In the genomic region with DNA sequence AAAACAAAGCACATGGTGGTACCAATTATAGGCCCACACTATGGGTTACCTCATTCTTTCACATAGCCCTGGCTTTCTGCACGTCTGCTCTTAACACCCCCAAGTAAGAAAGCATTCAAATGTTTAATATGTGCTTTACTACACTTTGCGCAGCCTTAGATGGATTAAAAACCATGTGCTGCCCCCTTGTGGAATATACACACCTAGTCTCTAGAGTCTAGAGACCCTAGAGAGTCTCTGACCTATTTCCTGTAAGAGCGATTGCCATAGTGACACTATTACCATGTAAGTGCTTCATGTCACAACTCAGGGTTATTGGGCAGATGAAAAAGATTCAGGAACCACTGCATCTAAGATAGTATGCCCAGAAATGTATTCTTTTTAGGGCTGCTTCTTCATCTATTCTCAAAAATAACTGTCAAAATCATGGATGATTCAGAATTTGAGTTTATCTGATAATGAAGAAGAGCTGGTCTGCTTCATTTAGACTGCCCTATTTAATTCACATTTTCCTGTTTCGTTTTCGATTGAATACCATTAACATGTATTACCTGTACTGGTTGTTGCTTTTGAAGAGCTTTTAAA, we compare ENCODE assay signal across 8 cellular contexts.
DNase-seq lines count a peak whose midpoint lies in the region; ATAC-seq and TF ChIP-seq lines count a peak whose summit lies in the region.

No MANE protein-coding gene starts in this region.

- H3K9me3 Mint-ChIP-seq in activated naive CD8-positive, alpha-beta T cell treated with anti-CD3 and anti-CD28 coated beads, Interleukin-2, amount 50 U/mL, for 24 hours: no peaks in the 10 kb centered on the region

- no peaks in the 10 kb centered on the region for H3K9me3 ChIP-seq in left lung

- H3K36me3 ChIP-seq in left lung: no peaks in the 10 kb centered on the region

- H3K27me3 Mint-ChIP-seq in activated naive CD8-positive, alpha-beta T cell treated with anti-CD3 and anti-CD28 coated beads, Interleukin-2, amount 50 U/mL, for 24 hours: peaks cover 2% of the 10 kb centered on the region

- ATAC-seq in GM21390 (IDR thresholded peaks at IDR 0.05; ENCODE audit: unreplicated experiment): peak; percentile 94
- ATAC-seq in HG03521 (IDR thresholded peaks at IDR 0.05; ENCODE audit: unreplicated experiment): peak; percentile 93
- ATAC-seq in activated naive CD8-positive, alpha-beta T cell treated with anti-CD3 and anti-CD28 coated beads, Interleukin-2, amount 50 U/mL, for 24 hours: peak; percentile 99
- ATAC-seq in left lung: peak; percentile 77

- no peaks in the 10 kb centered on the region for H3K27me3 ChIP-seq in left lung

- no peaks in the 10 kb centered on the region for H3K36me3 Mint-ChIP-seq in activated naive CD8-positive, alpha-beta T cell treated with anti-CD3 and anti-CD28 coated beads, Interleukin-2, amount 50 U/mL, for 24 hours (ENCODE audit: low read depth)

- no peak overlapping the region for H3K4me3 Mint-ChIP-seq in activated naive CD8-positive, alpha-beta T cell treated with anti-CD3 and anti-CD28 coated beads, Interleukin-2, amount 50 U/mL, for 24 hours

- DNase-seq in activated T-cell treated with anti-CD3 and anti-CD28 coated beads for 24 hours (ENCODE audit: low read depth): peak; percentile 7
- DNase-seq in activated T-cell treated with anti-CD3 and anti-CD28 coated beads, Interleukin-2, amount 50 U/mL, for 1 hour: no peak
- DNase-seq in NCI-H69 (lab: John Stamatoyannopoulos, UW): peak; percentile 76
- peak; percentile 18 for DNase-seq in activated naive CD8-positive, alpha-beta T cell treated with anti-CD3 and anti-CD28 coated beads, Interleukin-2, amount 50 U/mL, for 24 hours
- no peak for DNase-seq in left lung
- no peak for DNase-seq in OCI-M2 (lab: John Stamatoyannopoulos, UW; ENCODE audit: unreplicated experiment)

- intact Hi-C loops in left lung (cut with DNase I): no loop called here

- no peaks in the 10 kb centered on the region for H3K4me1 Mint-ChIP-seq in activated naive CD8-positive, alpha-beta T cell treated with anti-CD3 and anti-CD28 coated beads, Interleukin-2, amount 50 U/mL, for 24 hours

- H3K4me3 ChIP-seq in left lung: no peak overlapping the region

- H3K27ac ChIP-seq in left lung: no peak overlapping the region

- H3K27ac Mint-ChIP-seq in activated naive CD8-positive, alpha-beta T cell treated with anti-CD3 and anti-CD28 coated beads, Interleukin-2, amount 50 U/mL, for 24 hours: no peak overlapping the region

- peak; percentile 41 to 58 for TF ChIP-seq CTCF in left lung (IDR thresholded peaks at IDR 0.05)

- H3K4me1 ChIP-seq in left lung: no peaks in the 10 kb centered on the region

Comparison
In these comparisons a context has a peak if more than half of its experiments do, and no peak if none do; other contexts are left out.
1. DNase-seq: peak in activated T-cell treated with anti-CD3 and anti-CD28 coated beads for 24 hours (single experiment), NCI-H69 (single experiment) and activated naive CD8-positive, alpha-beta T cell treated with anti-CD3 and anti-CD28 coated beads, Interleukin-2, amount 50 U/mL, for 24 hours (single experiment); none in activated T-cell treated with anti-CD3 and anti-CD28 coated beads, Interleukin-2, amount 50 U/mL, for 1 hour (single experiment), left lung (0 of 2) and OCI-M2 (single experiment).
2. Peak in every context shown above with its lines, with median percentiles within 50 percentile points of each other: ATAC-seq.